Comparison of ENCODE assay signal across 26 cellular contexts in the genomic region with DNA sequence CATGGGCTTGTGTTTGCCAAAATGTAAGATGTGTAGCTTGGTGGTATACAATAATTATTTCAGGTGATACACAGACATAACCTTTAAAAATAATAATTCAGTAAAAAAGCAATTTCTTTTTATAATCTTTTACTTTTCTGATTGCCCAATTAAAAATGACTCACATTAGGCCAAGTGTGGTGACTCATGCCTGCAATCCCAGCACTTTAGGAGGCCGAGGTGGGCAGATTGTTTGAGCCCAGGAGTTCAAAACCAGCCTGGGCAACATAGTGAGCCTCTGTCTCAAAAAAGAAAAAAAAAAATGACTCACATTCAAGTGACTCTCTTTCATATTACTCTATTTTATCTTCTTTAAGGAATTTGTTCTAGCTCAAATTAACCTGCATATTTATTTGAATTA.
"Had no signal": no experiment of that assay in that cellular context is flagged by ENCODE, and none has a peak within 500 bp of the region (broad histone marks: within the 10 kb centered on the region; RNA-seq: fewer than 3 reads in every experiment).

No MANE protein-coding gene starts in this region.

- H3K36me3 ChIP-seq: adrenal gland, ascending aorta, left lung, uterus, WERI-Rb-1 had no signal

- H3K27ac ChIP-seq: adrenal gland, ascending aorta, coronary artery, hepatocyte, left lung, testis, uterus, WERI-Rb-1 had no signal

- H3K4me1 ChIP-seq: adrenal gland, ascending aorta, left lung, testis, uterus had no signal

- ATAC-seq: activated CD8-positive, alpha-beta T cell treated with anti-CD3 and anti-CD28 coated beads, Interleukin-2, amount 10 ng/mL, durations not matched to agents 7 days and 5 days; activated naive CD4-positive, alpha-beta T cell treated with anti-CD3 and anti-CD28 coated beads, Interleukin-2, amount 50 U/mL, for 72 hours; left lung; natural killer cell; stimulated activated naive B cell treated with anti-CD40 and anti-IgM and Interleukin-4, amounts not matched to agents 10 μg/mL and 1 μg/mL and 100 μg/mL, for 72 hours had no signal

- H3K4me3 ChIP-seq: adrenal gland, ascending aorta, coronary artery, hepatocyte, left lung, testis, uterus had no signal

- H3K27me3 Mint-ChIP-seq: progenitor cell of endocrine pancreas had no signal

- FAIRE-seq: frontal cortex, TTC549 had no signal

- H3K9me3 ChIP-seq: adrenal gland, ascending aorta, left lung, testis, uterus had no signal

- H3K27me3 ChIP-seq: ascending aorta, hepatocyte, left lung, testis had no signal

- H3K9me3 Mint-ChIP-seq: endodermal cell had no signal

- H3K4me3 Mint-ChIP-seq: activated CD8-positive, alpha-beta T cell treated with anti-CD3 and anti-CD28 coated beads, Interleukin-2, amount 10 ng/mL, durations not matched to agents 7 days and 5 days; endodermal cell; immature natural killer cell; natural killer cell; stimulated activated naive B cell treated with anti-CD40 and anti-IgM and Interleukin-4, amounts not matched to agents 10 μg/mL and 1 μg/mL and 100 μg/mL, for 72 hours; T-helper 2 cell treated with Interferon-gamma antibody and Interleukin-4, amounts not matched to agents 5 μg/mL and 100 μg/mL, for 36 hours had no signal

- H3K4me1 Mint-ChIP-seq: endodermal cell; immature natural killer cell; natural killer cell; stimulated activated naive B cell treated with anti-CD40 and anti-IgM and Interleukin-4, amounts not matched to agents 10 μg/mL and 1 μg/mL and 100 μg/mL, for 72 hours had no signal

- H3K27ac Mint-ChIP-seq: activated CD8-positive, alpha-beta T cell treated with anti-CD3 and anti-CD28 coated beads, Interleukin-2, amount 10 ng/mL, durations not matched to agents 7 days and 5 days; activated naive CD4-positive, alpha-beta T cell treated with anti-CD3 and anti-CD28 coated beads, Interleukin-2, amount 50 U/mL, for 72 hours; endodermal cell; immature natural killer cell; natural killer cell; progenitor cell of endocrine pancreas; stimulated activated naive B cell treated with anti-CD40 and anti-IgM and Interleukin-4, amounts not matched to agents 10 μg/mL and 1 μg/mL and 100 μg/mL, for 72 hours; T-helper 2 cell treated with Interferon-gamma antibody and Interleukin-4, amounts not matched to agents 5 μg/mL and 100 μg/mL, for 36 hours had no signal

- H3K36me3 Mint-ChIP-seq: activated naive CD4-positive, alpha-beta T cell treated with anti-CD3 and anti-CD28 coated beads, Interleukin-2, amount 50 U/mL, for 72 hours; immature natural killer cell; natural killer cell; stimulated activated naive B cell treated with anti-CD40 and anti-IgM and Interleukin-4, amounts not matched to agents 10 μg/mL and 1 μg/mL and 100 μg/mL, for 72 hours had no signal

- DNase-seq: activated CD4-positive, alpha-beta T cell treated with anti-CD3 and anti-CD28 coated beads, Interleukin-2, amount 50 U/mL, for 1 hour; activated CD4-positive, CD25-positive, alpha-beta regulatory T cell treated with anti-CD3 and anti-CD28 coated beads, Interleukin-2, amount 50 U/mL, for 72 hours; activated CD8-positive, alpha-beta T cell treated with anti-CD3 and anti-CD28 coated beads, Interleukin-2, amount 10 ng/mL, durations not matched to agents 7 days and 5 days; activated T-cell treated with anti-CD3 and anti-CD28 coated beads, Interleukin-2, amount 50 U/mL, for 1 hour; adrenal gland; endodermal cell; glutamatergic neuron; immature natural killer cell; kidney glomerular epithelial cell; left lung; midbrain; natural killer cell; stimulated activated CD4-positive, alpha-beta T cell treated with anti-CD3 and anti-CD28 coated beads, Interleukin-2, amount 100 ng/mL, for 48 hours; stimulated activated CD8-positive, alpha-beta memory T cell treated with anti-CD3 and anti-CD28 coated beads, Interleukin-4, amount 100 ng/mL, for 48 hours; stimulated activated naive B cell treated with anti-CD40 and anti-IgM and Interleukin-4, amounts not matched to agents 10 μg/mL and 1 μg/mL and 100 μg/mL, for 72 hours; testis; uterus; WERI-Rb-1 had no signal
